In genomic region chr14:23627961-23628360, GRCh38 we compare ENCODE assay signal across 19 cellular contexts. TPM values are rescaled to one million over a fixed set of nuclear protein-coding genes. Genes with fewer than 3 reads are reported as not detected.
DNase-seq lines count a peak whose midpoint lies in the region; TF ChIP-seq lines count a peak whose summit lies in the region.
"Had no signal": no experiment of that assay in that cellular context is flagged by ENCODE, and none has a peak within 500 bp of the region (broad histone marks: within the 10 kb centered on the region; RNA-seq: fewer than 3 reads in every experiment).

No MANE protein-coding gene starts in this region.

- H3K27ac ChIP-seq in GM23248 (no peak overlapping the region), vagina (no peak overlapping the region)
- H3K27ac ChIP-seq: C4-2B had no signal

- DNase-seq in GM23248: peak; percentile 31
- peak; percentile 39 for DNase-seq in amniotic epithelial cell (ENCODE audit: low read depth)
- DNase-seq in foreskin fibroblast: peak; percentile 15 to 32
- no peak for DNase-seq in vagina (ENCODE audit: extremely low spot score in 2 of 2)
- no peak for DNase-seq in retina
- no peak for DNase-seq in DMS114 treated with DMSO at 0.1 percent for 48 hours (lab: John Stamatoyannopoulos, UW; ENCODE audit: unreplicated experiment)
- DNase-seq: ACHN; AML-193; Caco-2; CD4-positive, alpha-beta T cell; DMS153; DMS79; GF-D8; HCEC 1CT; KG1 had no signal

- no peaks in the 10 kb centered on the region for H3K36me3 ChIP-seq in GM23248 (ENCODE audit: low read depth)
- no peaks in the 10 kb centered on the region for H3K36me3 ChIP-seq in vagina

- no peak overlapping the region for H2AFZ ChIP-seq in GM23248
- H2AFZ ChIP-seq: GM23338 had no signal

- H3K79me2 ChIP-seq in GM23248 (ENCODE audit: insufficient read depth): no peaks in the 10 kb centered on the region

- H3K9me3 ChIP-seq in GM23248 (ENCODE audit: low read depth) (no peaks in the 10 kb centered on the region), vagina (no peaks in the 10 kb centered on the region)

- in situ Hi-C loops in GM23248 (cut with MboI): no loop called here

- H3F3A ChIP-seq in GM23248 (ENCODE audit: insufficient read depth): no peaks in the 10 kb centered on the region

- H3K4me3 ChIP-seq in GM23248 (no peak overlapping the region), foreskin fibroblast (ENCODE audit: low read depth in 1 of 2, low read length in 2 of 2) (no peak overlapping the region), vagina (no peak overlapping the region)
- H3K4me3 ChIP-seq: GM23338 had no signal

- no peak overlapping the region for H3K4me2 ChIP-seq in GM23248 (ENCODE audit: unreplicated experiment)
- H3K4me2 ChIP-seq: GM23338 had no signal

- TF ChIP-seq CTCF in foreskin fibroblast (IDR thresholded peaks at IDR 0.05; ENCODE audit: low read depth, low read length) (no peak), vagina (IDR thresholded peaks at IDR 0.05) (no peak)

- intact Hi-C loops in vagina (cut with DNase I): no loop called here

- WGBS in GM23248 (ENCODE audit: low coverage in 1 of 2, low lambda C conversion rate in 2 of 2, missing lambda C conversion rate in 2 of 2), 2 experiments: 12 to 13% methylated on average over 6 of the region's 6 CpGs

- no peak overlapping the region for H3K9ac ChIP-seq in GM23248

- no peak for TF ChIP-seq POLR2A in vagina (IDR thresholded peaks at IDR 0.05)

- H3K27me3 ChIP-seq in GM23248 (replicated peaks; ENCODE audit: insufficient read depth): no peaks in the 10 kb centered on the region; the same call in 1 of the 2 replicates
- H3K27me3 ChIP-seq in vagina: no peaks in the 10 kb centered on the region

- no peaks in the 10 kb centered on the region for H3K9me2 ChIP-seq in GM23248 (ENCODE audit: insufficient read depth)

- H3K4me1 ChIP-seq in GM23248 (ENCODE audit: insufficient read depth) (no peaks in the 10 kb centered on the region), vagina (peaks cover 14% of the 10 kb centered on the region)
- H3K4me1 ChIP-seq: Caco-2 had no signal

- H4K20me1 ChIP-seq in GM23248 (ENCODE audit: insufficient read depth): no peaks in the 10 kb centered on the region

RNA-seq across cellular contexts. Expression of gene DHRS2, which starts 8.2 kb away (rescaled TPM):
- not detected in 2 replicates for total RNA-seq in GM23248 (2014; rRNA removed; shearing (Covaris generic))
- polyA plus RNA-seq in GM23248 (2016; fragmentation: Nextera tagmentation; extraction: Ambion mirVana): not detected in 2 replicates
- total RNA-seq in vagina: 0.25 TPM
- polyA plus RNA-seq: IgD-negative memory B cell had no signal

RNA-seq across cellular contexts. Expression of gene JPH4, which starts 49.4 kb away (rescaled TPM):
- not detected in 2 replicates for total RNA-seq in GM23248 (2014; rRNA removed; shearing (Covaris generic))
- 0.05 TPM in 1 of 2 replicates, not detected in the other for polyA plus RNA-seq in GM23248 (2016; fragmentation: Nextera tagmentation; extraction: Ambion mirVana)
- total RNA-seq in vagina: 10.6 TPM
- total RNA-seq: Caco-2; CD4-positive, alpha-beta T cell had no signal
- polyA plus RNA-seq: BJ had no signal

Comparison
In these comparisons a context has a peak if more than half of its experiments do, and no peak if none do; other contexts are left out.
1. DNase-seq: peak in GM23248 (single experiment), amniotic epithelial cell (single experiment) and foreskin fibroblast (2 of 2); none in vagina (0 of 2), retina (single experiment) and DMS114 treated with DMSO at 0.1 percent for 48 hours (single experiment).
2. RNA of gene JPH4, which starts 49.4 kb away (total RNA-seq): 10.6 TPM in vagina (single experiment); not detected in GM23248; every median in the first group is over 10 times any median in the second.